9 cellular contexts compared by ENCODE assay signal in the genomic region with DNA sequence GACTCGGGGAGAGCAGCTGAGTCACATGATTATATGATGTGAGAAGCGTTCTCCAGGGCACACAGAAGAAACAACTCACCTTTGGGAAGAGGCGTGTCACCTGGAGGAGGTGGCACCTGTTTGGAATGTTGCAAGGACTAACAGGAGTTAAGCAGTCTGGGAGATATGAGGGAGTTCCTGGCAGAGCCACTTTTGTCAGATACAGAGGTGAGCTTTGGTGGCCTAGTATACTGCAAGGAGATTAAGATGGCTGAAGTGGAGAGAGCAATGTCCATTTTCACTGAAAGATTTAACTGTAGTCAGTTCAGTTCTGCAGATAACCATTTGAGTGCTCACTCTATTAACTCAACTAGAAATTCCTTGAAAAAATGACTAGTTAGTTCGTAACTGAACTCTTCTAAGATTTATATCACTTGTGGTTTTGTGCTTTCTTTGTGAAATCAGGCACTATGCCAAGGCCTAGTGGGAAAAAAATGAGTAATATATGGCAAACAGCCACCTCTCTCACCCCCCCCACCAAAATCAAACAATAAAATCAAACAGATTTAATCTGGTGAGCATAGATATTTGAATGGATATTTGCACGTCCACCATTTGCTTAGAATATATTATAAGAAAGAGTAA.
DNase-seq lines count a peak whose midpoint lies in the region; ATAC-seq and TF ChIP-seq lines count a peak whose summit lies in the region.
"Had no signal": no experiment of that assay in that cellular context is flagged by ENCODE, and none has a peak within 500 bp of the region (broad histone marks: within the 10 kb centered on the region; RNA-seq: fewer than 3 reads in every experiment).

No MANE protein-coding gene starts in this region.

- no peak overlapping the region for H3K4me3 ChIP-seq in cardiac fibroblast (replicated peaks in 1 of 2; ENCODE audit: low read depth in 2 of 2, low read length in 2 of 2)

- no peak for ATAC-seq in GM21526 (IDR thresholded peaks at IDR 0.05; ENCODE audit: low FRiP score, unreplicated experiment)
- ATAC-seq: effector memory CD8-positive, alpha-beta T cell had no signal

- peak; percentile 46 for DNase-seq in NCI-H1105 treated with DMSO at 0.1 percent for 48 hours (lab: John Stamatoyannopoulos, UW)
- no peak for DNase-seq in NCI-H1105 (lab: John Stamatoyannopoulos, UW)
- peak; percentile 35 for DNase-seq in NCI-H1048 (lab: John Stamatoyannopoulos, UW)
- peak; percentile 64 to 78 for DNase-seq in cardiac fibroblast (ENCODE audit: low read depth in 2 of 2)
- DNase-seq in renal cortical epithelial cell (ENCODE audit: low read depth): peak; percentile 77
- no peak for DNase-seq in HuH-7 (ENCODE audit: low spot score)
- no peak for DNase-seq in SW480 (ENCODE audit: low spot score)

- TF ChIP-seq CTCF in cardiac fibroblast (IDR thresholded peaks at IDR 0.05; ENCODE audit: low read depth, low read length): no peak

Comparison
In these comparisons a context has a peak if more than half of its experiments do, and no peak if none do; other contexts are left out.
1. DNase-seq: peak in NCI-H1105 treated with DMSO at 0.1 percent for 48 hours (single experiment), NCI-H1048 (single experiment), cardiac fibroblast (2 of 2) and renal cortical epithelial cell (single experiment); none in NCI-H1105 (single experiment), HuH-7 (single experiment) and SW480 (single experiment).